1 cellular context compared by ENCODE assay signal in the genomic region with DNA sequence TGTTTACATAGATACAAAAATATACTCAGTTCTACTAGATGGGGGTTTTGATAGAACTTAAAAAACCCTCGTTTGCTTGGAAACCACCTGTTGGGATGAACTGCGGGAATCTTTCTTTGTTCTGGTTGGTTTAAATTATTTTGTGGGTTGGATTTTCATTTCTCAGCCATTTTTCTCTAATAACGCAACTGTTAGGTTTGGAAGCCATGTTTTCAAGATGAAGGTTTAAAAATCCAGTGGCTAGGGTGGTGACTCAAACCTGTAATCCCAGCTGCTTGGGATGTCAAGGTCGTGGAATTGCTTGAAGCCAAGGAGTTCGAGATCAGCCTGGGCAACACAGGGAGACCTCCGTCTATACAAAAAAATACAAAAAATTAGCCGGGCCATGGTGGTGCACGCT.
TF ChIP-seq lines count a peak whose summit lies in the region.

No MANE protein-coding gene starts in this region.

TF ChIP-seq in WTC11, 78 proteins besides CTCF, POLR2A, EP300 and RAD21 (continued from another document):
- no peak for TF ChIP-seq ZNF532 (CRISPR knock-in tag; IDR thresholded peaks at IDR 0.05; ENCODE audit: borderline replicate concordance)
- no peak for TF ChIP-seq TEAD4 (CRISPR knock-in tag; IDR thresholded peaks at IDR 0.05)
- TF ChIP-seq ZNF317 (CRISPR knock-in tag; IDR thresholded peaks at IDR 0.05; ENCODE audit: borderline replicate concordance, low read depth), result no peak
- TF ChIP-seq, protein P1, sequence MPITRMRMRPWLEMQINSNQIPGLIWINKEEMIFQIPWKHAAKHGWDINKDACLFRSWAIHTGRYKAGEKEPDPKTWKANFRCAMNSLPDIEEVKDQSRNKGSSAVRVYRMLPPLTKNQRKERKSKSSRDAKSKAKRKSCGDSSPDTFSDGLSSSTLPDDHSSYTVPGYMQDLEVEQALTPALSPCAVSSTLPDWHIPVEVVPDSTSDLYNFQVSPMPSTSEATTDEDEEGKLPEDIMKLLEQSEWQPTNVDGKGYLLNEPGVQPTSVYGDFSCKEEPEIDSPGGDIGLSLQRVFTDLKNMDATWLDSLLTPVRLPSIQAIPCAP (CRISPR knock-in tag; IDR thresholded peaks at IDR 0.05), result no peak
- TF ChIP-seq, protein P2, sequence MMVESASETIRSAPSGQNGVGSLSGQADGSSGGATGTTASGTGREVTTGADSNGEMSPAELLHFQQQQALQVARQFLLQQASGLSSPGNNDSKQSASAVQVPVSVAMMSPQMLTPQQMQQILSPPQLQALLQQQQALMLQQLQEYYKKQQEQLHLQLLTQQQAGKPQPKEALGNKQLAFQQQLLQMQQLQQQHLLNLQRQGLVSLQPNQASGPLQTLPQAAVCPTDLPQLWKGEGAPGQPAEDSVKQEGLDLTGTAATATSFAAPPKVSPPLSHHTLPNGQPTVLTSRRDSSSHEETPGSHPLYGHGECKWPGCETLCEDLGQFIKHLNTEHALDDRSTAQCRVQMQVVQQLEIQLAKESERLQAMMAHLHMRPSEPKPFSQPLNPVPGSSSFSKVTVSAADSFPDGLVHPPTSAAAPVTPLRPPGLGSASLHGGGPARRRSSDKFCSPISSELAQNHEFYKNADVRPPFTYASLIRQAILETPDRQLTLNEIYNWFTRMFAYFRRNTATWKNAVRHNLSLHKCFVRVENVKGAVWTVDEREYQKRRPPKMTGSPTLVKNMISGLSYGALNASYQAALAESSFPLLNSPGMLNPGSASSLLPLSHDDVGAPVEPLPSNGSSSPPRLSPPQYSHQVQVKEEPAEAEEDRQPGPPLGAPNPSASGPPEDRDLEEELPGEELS (CRISPR knock-in tag; IDR thresholded peaks at IDR 0.05), result no peak
- TF ChIP-seq RELA (CRISPR knock-in tag; IDR thresholded peaks at IDR 0.05; ENCODE audit: borderline replicate concordance), result no peak
- no peak for TF ChIP-seq ZSCAN18 (CRISPR knock-in tag; IDR thresholded peaks at IDR 0.05)
